In genomic region chr17:39863918-39864746, GRCh38 we compare ENCODE assay signal across 1 cellular context.
TF ChIP-seq lines count a peak whose summit lies in the region.

TSS of gene IKZF3 (minus strand) at chr17:39864312. CDS start at chr17:39864126, 186 bp downstream.

TF ChIP-seq in WTC11, 78 proteins besides CTCF, POLR2A, EP300 and RAD21 (continued from another document and continues in another):
- TF ChIP-seq IRF1 (CRISPR knock-in tag; IDR thresholded peaks at IDR 0.05) (peak; percentile 95), FOXP4 (CRISPR knock-in tag; IDR thresholded peaks at IDR 0.05) (peak; percentile 98), GRHL2 (CRISPR knock-in tag; IDR thresholded peaks at IDR 0.05; ENCODE audit: insufficient replicate concordance, severe bottlenecking) (no peak), IRF2 (CRISPR knock-in tag; IDR thresholded peaks at IDR 0.05; ENCODE audit: borderline replicate concordance, low read depth) (no peak), ZNF317 (CRISPR knock-in tag; IDR thresholded peaks at IDR 0.05; ENCODE audit: borderline replicate concordance, low read depth) (peak; percentile 75), NFE2L1 (CRISPR knock-in tag; IDR thresholded peaks at IDR 0.05) (peak; percentile 97), NR2C2 (CRISPR knock-in tag; IDR thresholded peaks at IDR 0.05) (peak; percentile 82), E2F1 (CRISPR knock-in tag; IDR thresholded peaks at IDR 0.05) (peak; percentile 98), ZNF532 (CRISPR knock-in tag; IDR thresholded peaks at IDR 0.05; ENCODE audit: borderline replicate concordance) (no peak), ELF4 (CRISPR knock-in tag; IDR thresholded peaks at IDR 0.05; ENCODE audit: low read depth) (peak; percentile 94), HMGXB4 (CRISPR knock-in tag; IDR thresholded peaks at IDR 0.05) (peak; percentile 96), AFF4 (CRISPR knock-in tag; IDR thresholded peaks at IDR 0.05; ENCODE audit: borderline replicate concordance) (peak; percentile 95; the same call in 1 of the 2 replicates), ESRRA (CRISPR knock-in tag; IDR thresholded peaks at IDR 0.05; ENCODE audit: borderline replicate concordance) (peak; percentile 95), SP1 (CRISPR knock-in tag; conservative IDR thresholded peaks at IDR 0.05) (peak; percentile 74; the same call in 1 of the 2 replicates), ZBTB21 (CRISPR knock-in tag; IDR thresholded peaks at IDR 0.05; ENCODE audit: borderline replicate concordance) (no peak; the same call in 1 of the 2 replicates), FOXK1 (CRISPR knock-in tag; IDR thresholded peaks at IDR 0.05) (peak; percentile 95), ETV6 (CRISPR knock-in tag; IDR thresholded peaks at IDR 0.05) (peak; percentile 98), ATF2 (CRISPR knock-in tag; IDR thresholded peaks at IDR 0.05; ENCODE audit: borderline replicate concordance, low read depth) (no peak), ZBTB43 (CRISPR knock-in tag; IDR thresholded peaks at IDR 0.05) (peak; percentile 91), MYBL2 (CRISPR knock-in tag; IDR thresholded peaks at IDR 0.05) (peak; percentile 97), MLX (CRISPR knock-in tag; IDR thresholded peaks at IDR 0.05) (peak; percentile 98), HMGA2 (CRISPR knock-in tag; IDR thresholded peaks at IDR 0.05) (no peak), E2F5 (CRISPR knock-in tag; IDR thresholded peaks at IDR 0.05) (peak; percentile 99), FOXP1 (CRISPR knock-in tag; IDR thresholded peaks at IDR 0.05; ENCODE audit: borderline replicate concordance) (peak; percentile 99), ZNF232 (CRISPR knock-in tag; IDR thresholded peaks at IDR 0.05) (peak; percentile 98), ZNF138 (CRISPR knock-in tag; conservative IDR thresholded peaks at IDR 0.05) (no peak; the same call in 1 of the 2 replicates), ZNF121 (CRISPR knock-in tag; IDR thresholded peaks at IDR 0.05) (no peak), CDX4 (CRISPR knock-in tag; IDR thresholded peaks at IDR 0.05; ENCODE audit: borderline replicate concordance) (no peak), ZNF512 (CRISPR knock-in tag; IDR thresholded peaks at IDR 0.05; ENCODE audit: borderline replicate concordance) (no peak), PREB (CRISPR knock-in tag; IDR thresholded peaks at IDR 0.05; ENCODE audit: borderline replicate concordance) (peak; percentile 91; the same call in 1 of the 2 replicates)
